ENCODE assay signal across 26 cellular contexts in the genomic region with DNA sequence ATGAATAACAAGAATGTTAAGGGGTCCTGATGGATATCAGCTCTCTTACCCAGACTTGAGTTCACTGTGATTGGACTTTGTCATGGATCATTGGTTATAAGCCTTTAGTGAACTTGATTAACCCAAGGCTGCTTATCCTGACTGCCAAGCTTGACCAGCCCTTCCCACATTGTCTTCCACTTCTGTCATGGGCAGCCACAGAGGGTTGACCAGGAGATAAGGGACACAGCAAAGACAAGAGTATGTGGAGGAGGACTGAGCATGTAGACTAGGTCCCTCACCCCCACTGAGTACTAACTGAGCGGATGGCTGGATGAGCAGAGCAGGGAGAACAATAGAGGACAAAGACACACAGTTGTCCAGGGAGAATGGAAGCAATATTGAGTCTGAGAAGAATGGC. TPM values are rescaled to one million over a fixed set of nuclear protein-coding genes. Genes with fewer than 3 reads are reported as not detected.
DNase-seq lines count a peak whose midpoint lies in the region; ATAC-seq, FAIRE-seq and TF ChIP-seq lines count a peak whose summit lies in the region.
"Had no signal": no experiment of that assay in that cellular context is flagged by ENCODE, and none has a peak within 500 bp of the region (broad histone marks: within the 10 kb centered on the region; RNA-seq: fewer than 3 reads in every experiment).

No MANE protein-coding gene starts in this region.

- 0 out of 2 replicates have a peak overlapping the region, but pooled peaks have one; percentile 5 for H2BK5ac ChIP-seq in H1 (ENCODE audit: low read depth, low read length)

- no peak for FAIRE-seq in H1 (lab: Jason Lieb, UNC)
- FAIRE-seq: A549, GM12891, GM18507, H54 had no signal

- DNase-seq in stimulated activated naive CD8-positive, alpha-beta T cell treated with anti-CD3 and anti-CD28 coated beads, Interleukin-15, amount 100 ng/mL, for 72 hours = no peak
- no peak for DNase-seq in stimulated activated naive CD8-positive, alpha-beta T cell treated with anti-CD3 and anti-CD28 coated beads, Interleukin-15, Interleukin-2, amounts not matched to agents 100 U/mL and 50 U/mL, for 24 hours
- DNase-seq in H1 (ENCODE audit: low read depth in 1 of 2, low spot score in 2 of 2) = no peak
- DNase-seq in pons (ENCODE audit: low spot score) = peak; percentile 11
- no peak for DNase-seq in T-helper 1 cell
- no peak for DNase-seq in sigmoid colon
- no peak for DNase-seq in activated naive CD4-positive, alpha-beta T cell treated with anti-CD3 and anti-CD28 coated beads, Interleukin-2, amount 50 U/mL, for 16 hours
- DNase-seq: 8988T; ACHN; AML-193; BE2C; Calu3; CD4-positive, alpha-beta T cell; CD8-positive, alpha-beta memory T cell; DMS53; DMS79 treated with DMSO at 0.1 percent for 48 hours; GF-D8; HFFc6 had no signal

- intact Hi-C loops in sigmoid colon (cut with DNase I) = no loop called here

- no peak for TF ChIP-seq RAD21 in H1 (IDR thresholded peaks at IDR 0.05 in 1 of 2, conservative IDR thresholded peaks at IDR 0.05 in 1 of 2; ENCODE audit: low read depth in 2 of 2, low read length in 2 of 2)

- H2BK120ac ChIP-seq in H1 (replicated peaks; ENCODE audit: low read depth, low read length) = no peak overlapping the region

- H3K27ac Mint-ChIP-seq in stimulated activated naive CD8-positive, alpha-beta T cell treated with anti-CD3 and anti-CD28 coated beads, Interleukin-15, amount 100 ng/mL, for 72 hours = no peak overlapping the region
- H3K27ac Mint-ChIP-seq: CD14-positive monocyte; CD4-positive, alpha-beta T cell; CD8-positive, alpha-beta memory T cell; GM23338; HFFc6 had no signal

- TF ChIP-seq POLR2A in H1 (IDR thresholded peaks at IDR 0.05; ENCODE audit: control extremely low read depth in 1 of 2, low read depth in 2 of 2, low read length in 2 of 2) = no peak
- no peak for TF ChIP-seq POLR2A in sigmoid colon (IDR thresholded peaks at IDR 0.05)

- no peak overlapping the region for H2BK20ac ChIP-seq in H1 (ENCODE audit: low read length)

- H2AFZ ChIP-seq in H1 (ENCODE audit: low read length) = no peak overlapping the region
- H2AFZ ChIP-seq: GM23338 had no signal

- H2AK5ac ChIP-seq in H1 (ENCODE audit: low read depth, low read length) = no peak overlapping the region

- ATAC-seq in stimulated activated naive CD8-positive, alpha-beta T cell treated with anti-CD3 and anti-CD28 coated beads, Interleukin-15, amount 100 ng/mL, for 72 hours = peak; percentile 29
- no peak for ATAC-seq in stimulated activated naive CD8-positive, alpha-beta T cell treated with anti-CD3 and anti-CD28 coated beads, Interleukin-15, Interleukin-2, amounts not matched to agents 100 U/mL and 50 U/mL, for 24 hours
- ATAC-seq: A549 had no signal

- no peak overlapping the region for H3K23ac ChIP-seq in H1 (ENCODE audit: insufficient read length)

- no peak overlapping the region for H3K18ac ChIP-seq in H1 (ENCODE audit: extremely low read depth, low read length)

- H3K4me3 ChIP-seq in H1 (ENCODE audit: extremely low read depth in 1 of 4, insufficient read depth in 2 of 4, low read depth in 3 of 4, low read length in 4 of 4) (no peak overlapping the region), sigmoid colon (no peak overlapping the region)
- H3K4me3 ChIP-seq: A549; BLaER1 treated with 17β-estradiol and CSF1 and Interleukin-3, amounts not matched to agents 10 nM and 100 nM; GM23338; HAP-1 had no signal

- H3K14ac ChIP-seq in H1 (ENCODE audit: insufficient read length) = no peak overlapping the region

- no peak overlapping the region for H3K9ac ChIP-seq in H1 (replicated peaks in 1 of 4; ENCODE audit: extremely low read depth in 1 of 4, low read depth in 3 of 4, low read length in 3 of 4)
- H3K9ac ChIP-seq: BLaER1 treated with 17β-estradiol and CSF1 and Interleukin-3, amounts not matched to agents 10 nM and 100 nM had no signal

- H3K79me2 ChIP-seq in H1 (ENCODE audit: control insufficient read depth in 1 of 2, insufficient read depth in 2 of 2, low read length in 2 of 2) = 0 out of 4 replicates have a peak, but pooled peaks cover 0 to 2% of the 10 kb centered on the region in 2 experiments

- POLR2A ChIA-PET in H1 (lab: Charles Lee; ENCODE audit: partially characterized antibody) = interaction anchor here (1.1 to 1.9 kb wide), 3 partner anchors 10 to 126 kb away, joined by 4 to 6 read pairs (median 5); no protein-coding TSS in a partner anchor

- H3K56ac ChIP-seq in H1 (replicated peaks; ENCODE audit: insufficient read length, low read depth, low read length) = no peak overlapping the region

- 100% methylated on average over 1 of the region's 1 CpG; no CpG with 5 or more reads in 1 of the 2 experiments for WGBS in H1 (ENCODE audit: extremely low coverage in 1 of 2, insufficient coverage in 1 of 2, insufficient read length in 1 of 2, insufficient replicate concordance in 2 of 2, low coverage in 1 of 2, low lambda C conversion rate in 2 of 2, missing lambda C conversion rate in 1 of 2), 2 experiments
- WGBS in sigmoid colon, 2 donors = 98 to 100% methylated on average over 1 of the region's 1 CpG

- H2BK15ac ChIP-seq in H1 (ENCODE audit: low read length) = no peak overlapping the region

- no peaks in the 10 kb centered on the region for H3K79me1 ChIP-seq in H1 (ENCODE audit: low read depth, low read length)

- no peak overlapping the region; the same call in 1 of the 2 replicates for H4K8ac ChIP-seq in H1 (ENCODE audit: extremely low read depth, insufficient read depth, low read length)

- no peaks in the 10 kb centered on the region for H3K9me3 ChIP-seq in H1 (ENCODE audit: insufficient read depth in 2 of 2, low read depth in 1 of 2, low read length in 1 of 2)
- H3K9me3 ChIP-seq in sigmoid colon = no peaks in the 10 kb centered on the region
- H3K9me3 ChIP-seq: A549; BE2C; BLaER1 treated with 17β-estradiol and CSF1 and Interleukin-3, amounts not matched to agents 10 nM and 100 nM; HAP-1 had no signal

- H3K36me3 ChIP-seq in H1 (ENCODE audit: control insufficient read depth in 2 of 4, insufficient read depth in 4 of 4, low read length in 3 of 4) (no peaks in the 10 kb centered on the region), sigmoid colon (peaks cover 0 to 6% (median 0%) of the 10 kb centered on the region in 4 donors)
- H3K36me3 ChIP-seq: BE2C; BLaER1 treated with 17β-estradiol and CSF1 and Interleukin-3, amounts not matched to agents 10 nM and 100 nM had no signal

- no peaks in the 10 kb centered on the region for H3K9me3 Mint-ChIP-seq in stimulated activated naive CD8-positive, alpha-beta T cell treated with anti-CD3 and anti-CD28 coated beads, Interleukin-15, amount 100 ng/mL, for 72 hours
- H3K9me3 Mint-ChIP-seq: CD4-positive, alpha-beta T cell; CD8-positive, alpha-beta memory T cell; GM23338; HFFc6 had no signal

- no peak overlapping the region for H3K4me2 ChIP-seq in H1 (ENCODE audit: insufficient read depth in 1 of 2, low read depth in 2 of 2, low read length in 2 of 2)
- H3K4me2 ChIP-seq: A549; BLaER1 treated with 17β-estradiol and CSF1 and Interleukin-3, amounts not matched to agents 10 nM and 100 nM; GM23338 had no signal

- H3K27ac ChIP-seq in H1 (ENCODE audit: low read depth, low read length) = no peak overlapping the region
- no peak overlapping the region for H3K27ac ChIP-seq in sigmoid colon
- H3K27ac ChIP-seq: A549; BLaER1 treated with 17β-estradiol and CSF1 and Interleukin-3, amounts not matched to agents 10 nM and 100 nM had no signal

- no peak overlapping the region for H3K4ac ChIP-seq in H1 (replicated peaks; ENCODE audit: insufficient read length, low read depth, low read length)

- no peaks in the 10 kb centered on the region for H3K27me3 ChIP-seq in H1 (replicated peaks in 1 of 4; ENCODE audit: control insufficient read depth in 3 of 4, extremely low read depth in 1 of 4, insufficient read depth in 3 of 4, low read length in 3 of 4)
- no peaks in the 10 kb centered on the region for H3K27me3 ChIP-seq in sigmoid colon
- H3K27me3 ChIP-seq: BE2C; BLaER1 treated with 17β-estradiol and CSF1 and Interleukin-3, amounts not matched to agents 10 nM and 100 nM had no signal

- H3K27me3 Mint-ChIP-seq in stimulated activated naive CD8-positive, alpha-beta T cell treated with anti-CD3 and anti-CD28 coated beads, Interleukin-15, amount 100 ng/mL, for 72 hours = peaks cover 57% of the 10 kb centered on the region

- H3K23me2 ChIP-seq in H1 (ENCODE audit: low read depth, low read length) = no peaks in the 10 kb centered on the region

- no peak for TF ChIP-seq EP300 in H1 (IDR thresholded peaks at IDR 0.05; ENCODE audit: borderline replicate concordance in 1 of 2, low read depth in 2 of 2, low read length in 2 of 2)
- no peak for TF ChIP-seq EP300 in sigmoid colon (IDR thresholded peaks at IDR 0.05)

- no peaks in the 10 kb centered on the region for H3K4me1 Mint-ChIP-seq in stimulated activated naive CD8-positive, alpha-beta T cell treated with anti-CD3 and anti-CD28 coated beads, Interleukin-15, amount 100 ng/mL, for 72 hours
- H3K4me1 Mint-ChIP-seq: CD14-positive monocyte; CD8-positive, alpha-beta memory T cell; GM23338 had no signal

- peaks cover 0 to under 1% of the 10 kb centered on the region in 2 experiments for H4K20me1 ChIP-seq in H1 (replicated peaks in 1 of 2; ENCODE audit: control insufficient read depth in 1 of 2, insufficient read depth in 2 of 2, low read length in 2 of 2)
- H4K20me1 ChIP-seq: BLaER1 treated with 17β-estradiol and CSF1 and Interleukin-3, amounts not matched to agents 10 nM and 100 nM had no signal

- no peak overlapping the region for H4K91ac ChIP-seq in H1 (replicated peaks; ENCODE audit: insufficient read length, low read length)

- no peak overlapping the region for H3K4me3 Mint-ChIP-seq in stimulated activated naive CD8-positive, alpha-beta T cell treated with anti-CD3 and anti-CD28 coated beads, Interleukin-15, amount 100 ng/mL, for 72 hours
- H3K4me3 Mint-ChIP-seq: CD14-positive monocyte; CD4-positive, alpha-beta T cell; CD8-positive, alpha-beta memory T cell; GM23338; HFFc6 had no signal

- no peak overlapping the region; the same call in 1 of the 2 replicates for H2BK12ac ChIP-seq in H1 (ENCODE audit: low read depth, low read length)

- TF ChIP-seq CTCF in H1 (IDR thresholded peaks at IDR 0.05; ENCODE audit: control extremely low read depth in 1 of 3, insufficient read depth in 1 of 3, low read depth in 1 of 3, low read length in 3 of 3) (no peak), sigmoid colon (IDR thresholded peaks at IDR 0.05) (no peak)

- CTCF ChIA-PET in H1 (lab: Charles Lee; ENCODE audit: partially characterized antibody) = interaction anchor here (0.7 to 2.8 kb wide), 9 partner anchors 10 to 35 kb away, joined by 3 to 13 read pairs (median 6); no protein-coding TSS in a partner anchor

- no peaks in the 10 kb centered on the region for H3K4me1 ChIP-seq in H1 (replicated peaks in 1 of 4; ENCODE audit: control insufficient read depth in 3 of 4, insufficient read depth in 4 of 4, low read length in 3 of 4)
- H3K4me1 ChIP-seq in sigmoid colon = peaks cover 0 to 23% (median 14%) of the 10 kb centered on the region in 4 donors
- H3K4me1 ChIP-seq: A549; BE2C; BLaER1 treated with 17β-estradiol and CSF1 and Interleukin-3, amounts not matched to agents 10 nM and 100 nM; HAP-1 had no signal

- H4K5ac ChIP-seq in H1 (ENCODE audit: insufficient read length, low read depth, low read length) = no peak overlapping the region

RNA-seq across cellular contexts. Expression of gene FAXC, which starts 52.5 kb away (rescaled TPM):
- 25.6 and 29.8 TPM in 2 replicates for total RNA-seq in H1 (2021; fragmentation: NEBNext Ultra II Directional; extraction: Animal tissue kit (Norgen Biotek cat#: 25700))
- polyA plus RNA-seq in H1 (2011; rRNA removed) (13.6 and 23.2 TPM in 2 replicates), sigmoid colon (1 to 10 TPM in 2 of 3 donors, under 1 TPM in 1; under 0.01 to 2.3 (median 1.4) TPM)
- 17.1 TPM for polyA plus RNA-seq in H1 (2011; cell fraction: cytosol; rRNA removed)
- polyA plus RNA-seq in H1 (2011; cell fraction: nucleus; rRNA removed) = 16.1 TPM
- 16.7 to 23.7 TPM (median 19.4 TPM) in 4 replicates for polyA plus RNA-seq in H1 (2012, experiment 1 of 2)
- 11.9 TPM for polyA plus RNA-seq in H1 (2012, experiment 2 of 2)
- 13.7 TPM for polyA plus RNA-seq in H1 (2013, experiment 1 of 2)
- polyA plus RNA-seq in H1 (2013, experiment 2 of 2) = 15.0 TPM
- polyA minus RNA-seq in H1 (2011; rRNA and poly(A)+ RNA removed) = 15.7 and 18.0 TPM in 2 replicates
- polyA minus RNA-seq in H1 (2011; cell fraction: cytosol; rRNA and poly(A)+ RNA removed) = 8.1 TPM
- polyA minus RNA-seq in H1 (2011; cell fraction: nucleus; rRNA and poly(A)+ RNA removed) = 7.8 TPM
- total RNA-seq in sigmoid colon = 10 to 100 TPM; 23.1 to 54.0 (median 39.0) TPM
- total RNA-seq: CD4-positive, alpha-beta T cell; CD8-positive, alpha-beta memory T cell had no signal
- polyA plus RNA-seq: CD14-positive monocyte; CD8-positive, alpha-beta memory T cell had no signal
